9 cellular contexts compared by ENCODE assay signal in genomic region chr2:113218283-113219091, GRCh38. TPM values are rescaled to one million over a fixed set of nuclear protein-coding genes. Genes with fewer than 3 reads are reported as not detected.
DNase-seq lines count a peak whose midpoint lies in the region; ATAC-seq, FAIRE-seq and TF ChIP-seq lines count a peak whose summit lies in the region.
"Had no signal": no experiment of that assay in that cellular context is flagged by ENCODE, and none has a peak within 500 bp of the region (broad histone marks: within the 10 kb centered on the region; RNA-seq: fewer than 3 reads in every experiment).

No MANE protein-coding gene starts in this region.

- POLR2A ChIA-PET in A549 (lab: Yijun Ruan, JAX) = no interaction called here
- POLR2A ChIA-PET in naive thymus-derived CD4-positive, alpha-beta T cell (lab: Charles Lee) = no interaction called here

- peak overlapping the region in 3 of 9 donors; percentile 13 to 46 (median 28) for H3K27ac Mint-ChIP-seq in naive thymus-derived CD4-positive, alpha-beta T cell
- H3K27ac Mint-ChIP-seq in activated T-helper 17 cell treated with anti-CD3 and anti-CD28 coated beads, Interleukin-2, amount 50 U/mL, for 72 hours = no peak overlapping the region

- no peak overlapping the region for H3K9ac ChIP-seq in Karpas-422 (ENCODE audit: low read length)

- H3K4me2 ChIP-seq in A549 (peak overlapping the region; percentile 72), Karpas-422 (ENCODE audit: low read depth, low read length, poor library complexity, severe bottlenecking) (no peak overlapping the region)

- no peaks in the 10 kb centered on the region for H3K9me3 ChIP-seq in A549
- H3K9me3 ChIP-seq in naive thymus-derived CD4-positive, alpha-beta T cell (ENCODE audit: control insufficient read depth in 2 of 3, low read length in 3 of 3) = no peaks in the 10 kb centered on the region
- no peaks in the 10 kb centered on the region for H3K9me3 ChIP-seq in Karpas-422 (ENCODE audit: low read length)

- H3K27me3 ChIP-seq in naive thymus-derived CD4-positive, alpha-beta T cell (ENCODE audit: control insufficient read depth in 2 of 2, insufficient read depth in 2 of 2, low read length in 2 of 2) = no peaks in the 10 kb centered on the region
- no peaks in the 10 kb centered on the region for H3K27me3 ChIP-seq in Karpas-422 (ENCODE audit: low read length)

- peak; percentile 85 to 89 for ATAC-seq in A549
- ATAC-seq in naive thymus-derived CD4-positive, alpha-beta T cell = peak; percentile 79
- no peak for ATAC-seq in activated T-helper 17 cell treated with anti-CD3 and anti-CD28 coated beads, Interleukin-2, amount 50 U/mL, for 72 hours (replicated peaks)
- no peak for ATAC-seq in GM18873 (IDR thresholded peaks at IDR 0.05; ENCODE audit: low FRiP score, unreplicated experiment)

- FAIRE-seq in A549 (lab: Jason Lieb, UNC) = peak; percentile 61

- peak; percentile 4 to 39; a peak in 2 of 5 replicates for TF ChIP-seq RAD21 in A549 (conservative IDR thresholded peaks at IDR 0.05 in 1 of 2, IDR thresholded peaks at IDR 0.05 in 1 of 2)

- no peaks in the 10 kb centered on the region for H3K36me3 Mint-ChIP-seq in naive thymus-derived CD4-positive, alpha-beta T cell
- H3K36me3 Mint-ChIP-seq in activated T-helper 17 cell treated with anti-CD3 and anti-CD28 coated beads, Interleukin-2, amount 50 U/mL, for 72 hours (ENCODE audit: low read depth) = no peaks in the 10 kb centered on the region

- no peak for TF ChIP-seq POLR2A in A549 (IDR thresholded peaks at IDR 0.05; ENCODE audit: low read length)

- peak overlapping the region in 2 of 10 donors; percentile 29 to 56 for H3K4me3 Mint-ChIP-seq in naive thymus-derived CD4-positive, alpha-beta T cell
- no peak overlapping the region for H3K4me3 Mint-ChIP-seq in activated T-helper 17 cell treated with anti-CD3 and anti-CD28 coated beads, Interleukin-2, amount 50 U/mL, for 72 hours

- H2AFZ ChIP-seq in Karpas-422 (ENCODE audit: low read length) = no peak overlapping the region

- H3K4me1 Mint-ChIP-seq in naive thymus-derived CD4-positive, alpha-beta T cell = peaks cover 19 to 27% (median 23%) of the 10 kb centered on the region in 7 donors
- H3K4me1 Mint-ChIP-seq in activated T-helper 17 cell treated with anti-CD3 and anti-CD28 coated beads, Interleukin-2, amount 50 U/mL, for 72 hours = peaks cover 14% of the 10 kb centered on the region

- H3K9me2 ChIP-seq in Karpas-422 (replicated peaks; ENCODE audit: insufficient read depth, low read length) = peaks cover under 1% of the 10 kb centered on the region; the same call in 1 of the 2 replicates

- TF ChIP-seq CTCF in A549 (IDR thresholded peaks at IDR 0.05) (no peak), GM20000 (IDR thresholded peaks at IDR 0.05; ENCODE audit: extremely low read depth, missing control alignments) (no peak)

- DNase-seq in A549 (ENCODE audit: low read depth in 1 of 2, low spot score in 1 of 2) (peak; percentile 86 to 98), HT-29 (ENCODE audit: low spot score) (peak; percentile 99), epidermal melanocyte (ENCODE audit: insufficient read length, low spot score) (peak; percentile 66), GM20000 (ENCODE audit: low spot score) (no peak), Karpas-422 (no peak)
- no peak for DNase-seq in naive thymus-derived CD4-positive, alpha-beta T cell
- DNase-seq: activated CD4-positive, CD25-positive, alpha-beta regulatory T cell had no signal

- WGBS in A549 (ENCODE audit: missing lambda C conversion rate) = 1% methylated on average over 8 of the region's 8 CpGs

- CTCF ChIA-PET in A549 (lab: Yijun Ruan, JAX) = interaction anchor here (1.0 to 4.3 kb wide), 6 partner anchors 12 to 152 kb away, joined by 3 to 23 read pairs (median 6); no protein-coding TSS in a partner anchor
- CTCF ChIA-PET in naive thymus-derived CD4-positive, alpha-beta T cell (lab: Charles Lee) = interaction anchor here (1.5 kb wide), 1 partner anchor 80 kb away, joined by 4 read pairs; no protein-coding TSS in a partner anchor

- no peaks in the 10 kb centered on the region for H3K79me2 ChIP-seq in Karpas-422 (ENCODE audit: low read length)

- H3K4me1 ChIP-seq in A549 (peaks cover 72% of the 10 kb centered on the region), Karpas-422 (ENCODE audit: low read length) (peaks cover 4% of the 10 kb centered on the region)
- H3K4me1 ChIP-seq in naive thymus-derived CD4-positive, alpha-beta T cell (ENCODE audit: control insufficient read depth in 2 of 2, insufficient read depth in 2 of 2, low read length in 2 of 2) = peaks cover 0 to 9% of the 10 kb centered on the region in 2 donors

- peak; percentile 49 to 81; a peak in 3 of 5 replicates for TF ChIP-seq EP300 in A549 (IDR thresholded peaks at IDR 0.05)

- no peaks in the 10 kb centered on the region for H3K9me3 Mint-ChIP-seq in naive thymus-derived CD4-positive, alpha-beta T cell
- H3K9me3 Mint-ChIP-seq in activated T-helper 17 cell treated with anti-CD3 and anti-CD28 coated beads, Interleukin-2, amount 50 U/mL, for 72 hours = no peaks in the 10 kb centered on the region

- no peaks in the 10 kb centered on the region for H3K36me3 ChIP-seq in naive thymus-derived CD4-positive, alpha-beta T cell (ENCODE audit: control insufficient read depth in 2 of 3, insufficient read depth in 3 of 3, low read length in 3 of 3)
- H3K36me3 ChIP-seq in Karpas-422 (ENCODE audit: insufficient read depth, low read length) = no peaks in the 10 kb centered on the region

- no peaks in the 10 kb centered on the region for H4K20me1 ChIP-seq in Karpas-422 (ENCODE audit: insufficient read depth, low read depth, low read length)

- H3K4me3 ChIP-seq in A549 (no peak overlapping the region), Karpas-422 (ENCODE audit: low read length) (no peak overlapping the region)
- no peak overlapping the region for H3K4me3 ChIP-seq in naive thymus-derived CD4-positive, alpha-beta T cell (ENCODE audit: low read length)

- intact Hi-C loops in naive thymus-derived CD4-positive, alpha-beta T cell (cut with micrococcal nuclease) = no loop called here

- peaks cover 0 to 2% (median 0%) of the 10 kb centered on the region in 5 donors for H3K27me3 Mint-ChIP-seq in naive thymus-derived CD4-positive, alpha-beta T cell
- no peaks in the 10 kb centered on the region for H3K27me3 Mint-ChIP-seq in activated T-helper 17 cell treated with anti-CD3 and anti-CD28 coated beads, Interleukin-2, amount 50 U/mL, for 72 hours

- H3K27ac ChIP-seq in A549 (peak overlapping the region; percentile 96), Karpas-422 (ENCODE audit: low read length) (no peak overlapping the region)
- H3K27ac ChIP-seq in naive thymus-derived CD4-positive, alpha-beta T cell (ENCODE audit: low read depth, low read length) = no peak overlapping the region

TF ChIP-seq in A549, 52 proteins besides CTCF, POLR2A, EP300 and RAD21 (continues in another document):
- TF ChIP-seq ESRRA (IDR thresholded peaks at IDR 0.05; ENCODE audit: borderline replicate concordance, low read length) = peak; percentile 96
- TF ChIP-seq HOXB13 (CRISPR knock-in tag; IDR thresholded peaks at IDR 0.05; ENCODE audit: low read depth) = peak; percentile 54
- TF ChIP-seq RFX5 (IDR thresholded peaks at IDR 0.05) = peak; percentile 31; the same call in 1 of the 2 replicates
- no peak for TF ChIP-seq PBX3 (IDR thresholded peaks at IDR 0.05)
- TF ChIP-seq HDAC2 (IDR thresholded peaks at IDR 0.05) = no peak
- no peak for TF ChIP-seq BCL3 (IDR thresholded peaks at IDR 0.05)
- TF ChIP-seq E2F6 (IDR thresholded peaks at IDR 0.05; ENCODE audit: borderline replicate concordance, low read depth) = peak; percentile 22; the same call in 1 of the 2 replicates
- TF ChIP-seq RARB (CRISPR knock-in tag; IDR thresholded peaks at IDR 0.05) = peak; percentile 14; the same call in 1 of the 2 replicates
- peak; percentile 83 to 91; a peak in 3 of 4 replicates for TF ChIP-seq CEBPB (IDR thresholded peaks at IDR 0.05)
- TF ChIP-seq FOSB (CRISPR knock-in tag; IDR thresholded peaks at IDR 0.05) = 0 out of 2 replicates have a peak, but pooled peaks have one; percentile 51
- peak; percentile 26; the same call in 1 of the 2 replicates for TF ChIP-seq HOXB5 (CRISPR knock-in tag; IDR thresholded peaks at IDR 0.05)

RNA-seq across cellular contexts. Expression of gene PSD4, which starts 44.7 kb away (rescaled TPM):
- polyA plus RNA-seq in A549 (2011; rRNA removed) (5.4 and 6.7 TPM in 2 replicates), A549 (2017; fragmentation: RNase III; extraction: RNeasy Plus Mini Kit Qiagen cat#74134 plus additional on column Dnase treatment) (13.9 to 21.6 TPM (median 21.1 TPM) in 3 replicates)
- polyA plus RNA-seq in A549 (2012; cell fraction: cytosol; rRNA removed) = 4.3 and 5.3 TPM in 2 replicates
- polyA plus RNA-seq in A549 (2012; cell fraction: nucleus; rRNA removed) = 5.9 and 6.1 TPM in 2 replicates
- 8.2 and 8.3 TPM in 2 replicates for polyA minus RNA-seq in A549 (2011; rRNA and poly(A)+ RNA removed)
- 85.5 and 90.1 TPM in 2 replicates for total RNA-seq in HT-29 (2014; rRNA removed; shearing (Covaris generic))
- total RNA-seq in naive thymus-derived CD4-positive, alpha-beta T cell = 100 to 1,000 TPM in 4 of 5 experiments, 10 to 100 TPM in 1; 96.4 to 399 (median 167) TPM
- polyA plus RNA-seq in naive thymus-derived CD4-positive, alpha-beta T cell = 10 to 100 TPM; 28.0 to 50.4 TPM
- 100 to 1,000 TPM; 300 to 503 TPM for total RNA-seq in activated T-helper 17 cell treated with anti-CD3 and anti-CD28 coated beads, Interleukin-2, amount 50 U/mL, for 72 hours
- 43.3 and 85.3 TPM in 2 replicates for total RNA-seq in Karpas-422 (2014; rRNA removed; shearing (Covaris generic); ENCODE audit: low replicate concordance)

Comparison
In these comparisons a context has a peak if more than half of its experiments do, and no peak if none do; other contexts are left out.
1. ATAC-seq: peak in A549 (2 of 2) and naive thymus-derived CD4-positive, alpha-beta T cell (single experiment); none in activated T-helper 17 cell treated with anti-CD3 and anti-CD28 coated beads, Interleukin-2, amount 50 U/mL, for 72 hours (single experiment) and GM18873 (single experiment).
2. DNase-seq: peak in A549 (2 of 2), HT-29 (single experiment) and epidermal melanocyte (single experiment); none in naive thymus-derived CD4-positive, alpha-beta T cell (0 of 9), GM20000 (single experiment) and Karpas-422 (single experiment).
3. H3K27ac ChIP-seq: peak in A549 (2 of 2); none in naive thymus-derived CD4-positive, alpha-beta T cell (single experiment) and Karpas-422 (single experiment).